ENCODE assay signal across 8 cellular contexts in genomic region chr11:65663634-65664200, GRCh38. TPM values are rescaled to one million over a fixed set of nuclear protein-coding genes. Genes with fewer than 3 reads are reported as not detected.
DNase-seq lines count a peak whose midpoint lies in the region; ATAC-seq and TF ChIP-seq lines count a peak whose summit lies in the region.

No MANE protein-coding gene starts in this region.

- no peaks in the 10 kb centered on the region for H3K27me3 Mint-ChIP-seq in CD4-positive, alpha-beta memory T cell
- H3K27me3 Mint-ChIP-seq in activated naive CD4-positive, alpha-beta T cell treated with anti-CD3 and anti-CD28 coated beads, Interleukin-2, amount 50 U/mL, for 24 hours = no peaks in the 10 kb centered on the region

- peaks cover 13% of the 10 kb centered on the region for H3F3A ChIP-seq in MM.1S (ENCODE audit: insufficient read depth, low read length)

- H3K36me3 ChIP-seq in CD4-positive, alpha-beta memory T cell (ENCODE audit: insufficient read depth, low read length) = peaks cover 30% of the 10 kb centered on the region
- H3K36me3 ChIP-seq in MM.1S (replicated peaks; ENCODE audit: insufficient read depth, low read length) = 0 out of 2 replicates have a peak, but pooled peaks cover 5% of the 10 kb centered on the region
- H3K36me3 ChIP-seq in neuron (ENCODE audit: insufficient read depth, low read length) = peaks cover 23% of the 10 kb centered on the region

- H3K4me1 Mint-ChIP-seq in CD4-positive, alpha-beta memory T cell = peaks cover 20 to 44% (median 31%) of the 10 kb centered on the region in 4 donors
- peaks cover 36% of the 10 kb centered on the region for H3K4me1 Mint-ChIP-seq in activated naive CD4-positive, alpha-beta T cell treated with anti-CD3 and anti-CD28 coated beads, Interleukin-2, amount 50 U/mL, for 24 hours

- ATAC-seq in GM21447 (IDR thresholded peaks at IDR 0.05; ENCODE audit: unreplicated experiment) = peak; percentile 22

- TF ChIP-seq CTCF in MM.1S (IDR thresholded peaks at IDR 0.05; ENCODE audit: low read length) = no peak

- no peaks in the 10 kb centered on the region for H3K9me3 ChIP-seq in CD4-positive, alpha-beta memory T cell (ENCODE audit: control insufficient read depth in 1 of 2, low read length in 2 of 2)
- H3K9me3 ChIP-seq in MM.1S (replicated peaks; ENCODE audit: insufficient read depth, low read length) = no peaks in the 10 kb centered on the region
- no peaks in the 10 kb centered on the region for H3K9me3 ChIP-seq in neuron (ENCODE audit: low read length)

- H3K27ac Mint-ChIP-seq in CD4-positive, alpha-beta memory T cell = peak overlapping the region; percentile 96 to 98 (median 96)
- H3K27ac Mint-ChIP-seq in activated naive CD4-positive, alpha-beta T cell treated with anti-CD3 and anti-CD28 coated beads, Interleukin-2, amount 50 U/mL, for 24 hours = peak overlapping the region; percentile 92

- H2AFZ ChIP-seq in MM.1S (ENCODE audit: low read length) = peak overlapping the region; percentile 84
- H2AFZ ChIP-seq in neuron (ENCODE audit: low read depth, low read length) = peak overlapping the region; percentile 73

- no peaks in the 10 kb centered on the region for H3K27me3 ChIP-seq in CD4-positive, alpha-beta memory T cell (ENCODE audit: insufficient read depth, low read length)
- H3K27me3 ChIP-seq in MM.1S (replicated peaks; ENCODE audit: insufficient read depth, low read length) (no peaks in the 10 kb centered on the region), neuron (ENCODE audit: insufficient read depth, low read length) (no peaks in the 10 kb centered on the region)

- POLR2A ChIA-PET in CD4-positive, alpha-beta memory T cell (lab: Charles Lee; ENCODE audit: partially characterized antibody) = interaction anchor here (0.6 to 9.0 kb wide), 31 partner anchors 9 to 649 kb away, joined by 3 to 183 read pairs (median 6); partner anchors contain the start of genes ARL2, BANF1, C11orf68 and CCDC85B

- intact Hi-C loops in CD4-positive, alpha-beta memory T cell (cut with micrococcal nuclease) = loop anchor here (1.0 to 5.0 kb wide), 5 partner anchors 25 to 194 kb away; partner anchors contain the start of genes CFL1, PCNX3 and SIPA1

- H3K27ac ChIP-seq in CD4-positive, alpha-beta memory T cell (ENCODE audit: low read depth, low read length) = peak overlapping the region; percentile 98
- peak overlapping the region; percentile 77 for H3K27ac ChIP-seq in MM.1S (ENCODE audit: low read length)

- peaks cover 22 to 31% of the 10 kb centered on the region in 2 donors for H3K36me3 Mint-ChIP-seq in CD4-positive, alpha-beta memory T cell
- H3K36me3 Mint-ChIP-seq in activated naive CD4-positive, alpha-beta T cell treated with anti-CD3 and anti-CD28 coated beads, Interleukin-2, amount 50 U/mL, for 24 hours = peaks cover 11% of the 10 kb centered on the region

- peaks cover 37% of the 10 kb centered on the region for H3K79me2 ChIP-seq in MM.1S (ENCODE audit: low read length)

- CTCF ChIA-PET in CD4-positive, alpha-beta memory T cell (lab: Charles Lee; ENCODE audit: partially characterized antibody) = interaction anchor here (0.8 to 2.8 kb wide), 6 partner anchors 11 to 123 kb away, joined by 3 to 10 read pairs (median 6); partner anchors contain the start of genes KAT5, PCNX3 and SIPA1

- peak overlapping the region; percentile 92 for H3K4me2 ChIP-seq in MM.1S (ENCODE audit: low read depth, low read length)

- peaks cover 38% of the 10 kb centered on the region for H3K4me1 ChIP-seq in CD4-positive, alpha-beta memory T cell (ENCODE audit: insufficient read depth, low read length)
- H3K4me1 ChIP-seq in MM.1S (ENCODE audit: low read length) (peaks cover 9% of the 10 kb centered on the region; the same call in 1 of the 2 replicates), neuron (ENCODE audit: insufficient read depth, low read length) (peaks cover 12% of the 10 kb centered on the region)

- peak overlapping the region; percentile 77 for H3K9ac ChIP-seq in MM.1S (ENCODE audit: low read length)

- no peaks in the 10 kb centered on the region for H3K9me2 ChIP-seq in MM.1S (replicated peaks; ENCODE audit: insufficient read depth, low read length)

- peak in 4 of 5 donors; percentile 33 to 61 (median 42) for DNase-seq in CD4-positive, alpha-beta memory T cell
- DNase-seq in MM.1S = no peak
- DNase-seq in glomerular visceral epithelial cell (ENCODE audit: extremely low spot score) = peak; percentile 45
- no peak for DNase-seq in AML-193 (lab: John Stamatoyannopoulos, UW)
- no peak for DNase-seq in NCI-H1694 treated with DMSO at 0.1 percent for 48 hours (lab: John Stamatoyannopoulos, UW)

- no peaks in the 10 kb centered on the region for H4K20me1 ChIP-seq in MM.1S (ENCODE audit: insufficient read depth, low read length)

- H3K9me3 Mint-ChIP-seq in CD4-positive, alpha-beta memory T cell = peaks cover 0 to 2% (median 0%) of the 10 kb centered on the region in 8 donors
- H3K9me3 Mint-ChIP-seq in activated naive CD4-positive, alpha-beta T cell treated with anti-CD3 and anti-CD28 coated beads, Interleukin-2, amount 50 U/mL, for 24 hours = no peaks in the 10 kb centered on the region

- H3K4me3 ChIP-seq in CD4-positive, alpha-beta memory T cell (ENCODE audit: low read length in 2 of 2) = peak overlapping the region; percentile 48 to 96
- H3K4me3 ChIP-seq in MM.1S (ENCODE audit: low read length) (peak overlapping the region; percentile 89), neuron (ENCODE audit: low read length) (peak overlapping the region; percentile 98)

- H3K4me3 Mint-ChIP-seq in CD4-positive, alpha-beta memory T cell = peak overlapping the region; percentile 89 to 95 (median 90)
- peak overlapping the region; percentile 89 for H3K4me3 Mint-ChIP-seq in activated naive CD4-positive, alpha-beta T cell treated with anti-CD3 and anti-CD28 coated beads, Interleukin-2, amount 50 U/mL, for 24 hours

RNA-seq across cellular contexts. Expression of gene RELA, which starts 1.0 kb away (rescaled TPM):
- 100 to 1,000 TPM; 170 to 173 TPM for total RNA-seq in CD4-positive, alpha-beta memory T cell
- 10 to 100 TPM; 36.5 to 74.7 TPM for polyA plus RNA-seq in CD4-positive, alpha-beta memory T cell

RNA-seq across cellular contexts. Expression of gene SIPA1, which starts 25.8 kb away (rescaled TPM):
- total RNA-seq in CD4-positive, alpha-beta memory T cell = 100 to 1,000 TPM; 150 to 169 TPM
- polyA plus RNA-seq in CD4-positive, alpha-beta memory T cell = 100 to 1,000 TPM in 1 of 2 donors, 10 to 100 TPM in 1; 50.1 to 204 TPM

RNA-seq across cellular contexts. Expression of gene PCNX3, which starts 48.1 kb away (rescaled TPM):
- 10 to 100 TPM; 63.3 to 66.3 TPM for total RNA-seq in CD4-positive, alpha-beta memory T cell
- 1 to 10 TPM in 1 of 2 donors, under 1 TPM in 1; 0.41 to 6.3 TPM for polyA plus RNA-seq in CD4-positive, alpha-beta memory T cell

RNA-seq across cellular contexts. Expression of gene KAT5, which starts 48.3 kb away (rescaled TPM):
- 100 to 1,000 TPM in 1 of 2 experiments, 10 to 100 TPM in 1; 93.5 to 106 TPM for total RNA-seq in CD4-positive, alpha-beta memory T cell
- 10 to 100 TPM; 45.4 to 61.5 TPM for polyA plus RNA-seq in CD4-positive, alpha-beta memory T cell

RNA-seq across cellular contexts. Expression of gene MAP3K11, which starts 49.7 kb away (rescaled TPM):
- total RNA-seq in CD4-positive, alpha-beta memory T cell = 10 to 100 TPM; 92.0 to 93.6 TPM
- 10 to 100 TPM in 1 of 2 donors, 1 to 10 TPM in 1; 6.3 to 24.1 TPM for polyA plus RNA-seq in CD4-positive, alpha-beta memory T cell

Comparison
In these comparisons a context has a peak if more than half of its experiments do, and no peak if none do; other contexts are left out.
1. DNase-seq: peak in CD4-positive, alpha-beta memory T cell (4 of 5) and glomerular visceral epithelial cell (single experiment); none in MM.1S (single experiment), AML-193 (0 of 2) and NCI-H1694 treated with DMSO at 0.1 percent for 48 hours (single experiment).
2. Peak in every context shown above with its lines, with median percentiles within 50 percentile points of each other: H3K4me3 ChIP-seq.